In the genomic region with DNA sequence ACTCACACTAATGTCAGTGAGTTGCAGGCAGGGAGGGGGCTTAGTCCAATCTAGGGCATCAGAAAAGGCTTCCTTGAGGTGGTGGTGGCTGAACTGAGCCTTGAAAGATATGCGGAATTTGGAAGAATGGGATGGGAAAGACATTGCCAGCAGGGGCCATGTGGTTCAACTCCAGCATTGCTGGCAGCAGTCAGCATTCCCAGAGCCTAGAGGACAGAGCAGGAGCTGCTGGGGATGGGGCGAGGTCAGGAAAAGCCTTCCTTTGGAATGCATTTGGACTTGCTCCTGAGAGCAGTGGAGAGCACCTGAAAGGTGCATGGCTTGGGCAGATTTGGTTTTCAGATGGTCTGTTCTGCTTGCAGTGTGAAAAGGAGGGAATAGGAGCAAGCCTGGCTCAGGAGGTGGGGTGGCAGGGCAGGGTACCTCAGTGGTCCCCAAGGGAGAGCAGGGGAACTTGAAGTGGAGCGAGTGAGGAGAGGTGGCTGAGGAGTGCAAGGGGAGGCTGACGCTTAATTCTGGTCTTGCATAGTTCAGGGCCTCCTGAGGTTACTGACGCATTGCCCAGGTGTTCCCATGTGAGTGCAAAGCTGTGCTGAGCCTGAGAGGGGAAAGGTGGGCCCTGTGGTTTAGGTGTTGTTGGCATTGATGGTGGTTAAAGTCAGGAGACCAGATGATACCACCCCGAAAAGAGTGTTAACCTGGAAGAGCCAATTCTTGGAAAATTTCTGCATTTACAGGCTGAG, we compare ENCODE assay signal across 1 cellular context.
TF ChIP-seq lines count a peak whose summit lies in the region.

No MANE protein-coding gene starts in this region.

TF ChIP-seq in HCT116, 20 proteins besides CTCF, POLR2A, EP300 and RAD21 (continued from another document):
- TF ChIP-seq, protein P1, sequence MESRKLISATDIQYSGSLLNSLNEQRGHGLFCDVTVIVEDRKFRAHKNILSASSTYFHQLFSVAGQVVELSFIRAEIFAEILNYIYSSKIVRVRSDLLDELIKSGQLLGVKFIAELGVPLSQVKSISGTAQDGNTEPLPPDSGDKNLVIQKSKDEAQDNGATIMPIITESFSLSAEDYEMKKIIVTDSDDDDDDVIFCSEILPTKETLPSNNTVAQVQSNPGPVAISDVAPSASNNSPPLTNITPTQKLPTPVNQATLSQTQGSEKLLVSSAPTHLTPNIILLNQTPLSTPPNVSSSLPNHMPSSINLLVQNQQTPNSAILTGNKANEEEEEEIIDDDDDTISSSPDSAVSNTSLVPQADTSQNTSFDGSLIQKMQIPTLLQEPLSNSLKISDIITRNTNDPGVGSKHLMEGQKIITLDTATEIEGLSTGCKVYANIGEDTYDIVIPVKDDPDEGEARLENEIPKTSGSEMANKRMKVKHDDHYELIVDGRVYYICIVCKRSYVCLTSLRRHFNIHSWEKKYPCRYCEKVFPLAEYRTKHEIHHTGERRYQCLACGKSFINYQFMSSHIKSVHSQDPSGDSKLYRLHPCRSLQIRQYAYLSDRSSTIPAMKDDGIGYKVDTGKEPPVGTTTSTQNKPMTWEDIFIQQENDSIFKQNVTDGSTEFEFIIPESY (IDR thresholded peaks at IDR 0.05; ENCODE audit: extremely low read depth, insufficient replicate concordance, low read length) = no peak
- TF ChIP-seq, protein P2, sequence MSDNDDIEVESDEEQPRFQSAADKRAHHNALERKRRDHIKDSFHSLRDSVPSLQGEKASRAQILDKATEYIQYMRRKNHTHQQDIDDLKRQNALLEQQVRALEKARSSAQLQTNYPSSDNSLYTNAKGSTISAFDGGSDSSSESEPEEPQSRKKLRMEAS (IDR thresholded peaks at IDR 0.05) = no peak
- TF ChIP-seq SRF (IDR thresholded peaks at IDR 0.05; ENCODE audit: low read depth) (no peak), YY1 (IDR thresholded peaks at IDR 0.05; ENCODE audit: extremely low read depth, insufficient replicate concordance, low read depth, low read length) (no peak), ZFX (IDR thresholded peaks at IDR 0.05) (no peak), JUND (IDR thresholded peaks at IDR 0.05) (no peak), ELF1 (IDR thresholded peaks at IDR 0.05; ENCODE audit: borderline replicate concordance, low read depth) (no peak), TCF7L2 (IDR thresholded peaks at IDR 0.05; ENCODE audit: borderline replicate concordance, extremely low read depth, insufficient read depth, insufficient read length) (no peak), SP1 (IDR thresholded peaks at IDR 0.05; ENCODE audit: low read depth) (no peak), EGR1 (IDR thresholded peaks at IDR 0.05; ENCODE audit: low read depth) (no peak), EZH2 (IDR thresholded peaks at IDR 0.05) (no peak), FOSL1 (IDR thresholded peaks at IDR 0.05; ENCODE audit: low read depth) (no peak), POLR2AphosphoS5 (IDR thresholded peaks at IDR 0.05; ENCODE audit: low read depth, low read length) (no peak), ZNF274 (IDR thresholded peaks at IDR 0.05; ENCODE audit: low read depth, low read length) (no peak), EZH2phosphoT487 (IDR thresholded peaks at IDR 0.05; ENCODE audit: borderline replicate concordance) (no peak), SIN3A (IDR thresholded peaks at IDR 0.05; ENCODE audit: low read depth) (no peak), CBX3 (IDR thresholded peaks at IDR 0.05; ENCODE audit: low read depth) (no peak)
- TF ChIP-seq, protein P3, sequence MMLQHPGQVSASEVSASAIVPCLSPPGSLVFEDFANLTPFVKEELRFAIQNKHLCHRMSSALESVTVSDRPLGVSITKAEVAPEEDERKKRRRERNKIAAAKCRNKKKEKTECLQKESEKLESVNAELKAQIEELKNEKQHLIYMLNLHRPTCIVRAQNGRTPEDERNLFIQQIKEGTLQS (IDR thresholded peaks at IDR 0.05) = no peak
